Comparison of ENCODE assay signal across 1 cellular context in the genomic region with DNA sequence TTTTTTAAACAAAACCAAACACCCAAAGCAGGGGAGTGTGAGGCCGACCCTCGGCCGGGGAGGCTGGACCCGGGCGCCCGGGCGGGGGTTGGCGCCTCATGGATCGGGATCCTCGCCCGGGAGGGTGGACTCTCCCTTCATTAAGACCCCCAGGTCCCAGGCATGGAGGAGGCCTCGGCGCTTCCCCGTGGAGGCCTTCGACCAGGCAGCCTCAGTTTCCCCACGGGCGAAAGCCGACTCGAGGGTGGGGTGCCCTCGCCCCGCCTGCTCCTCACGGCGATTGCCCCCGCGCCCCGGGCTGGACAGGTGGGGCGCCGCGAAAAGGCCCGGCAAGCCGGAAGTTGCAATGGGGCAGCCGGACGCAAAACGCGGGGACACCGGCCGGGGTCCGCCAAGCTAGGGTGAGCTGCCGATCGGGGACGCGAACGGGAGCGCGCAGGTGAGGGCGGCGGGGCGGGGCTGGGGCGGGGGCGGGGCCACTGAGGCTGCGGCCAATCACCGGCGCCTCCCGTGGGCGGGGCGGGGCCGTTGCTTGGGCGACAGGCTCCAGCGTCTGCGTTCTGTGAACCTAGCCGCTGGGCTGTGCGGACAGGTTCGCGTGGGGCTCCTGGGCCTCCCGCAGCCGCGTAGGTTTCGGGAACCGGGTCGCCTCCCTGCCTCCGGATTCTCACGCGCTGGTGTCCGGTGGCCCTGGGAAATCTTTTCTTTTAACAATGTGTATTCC.
A peak's percentile ranks its signal among the peaks of the same experiment; 100 is the strongest.
TF ChIP-seq lines count a peak whose summit lies in the region.

No MANE protein-coding gene starts in this region.

TF ChIP-seq in HepG2, 621 proteins besides CTCF, POLR2A, EP300 and RAD21 (continued from another document and continues in another):
- TF ChIP-seq, protein P1, sequence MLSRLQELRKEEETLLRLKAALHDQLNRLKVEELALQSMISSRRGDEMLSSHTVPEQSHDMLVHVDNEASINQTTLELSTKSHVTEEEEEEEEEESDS (CRISPR knock-in tag; IDR thresholded peaks at IDR 0.05; ENCODE audit: borderline replicate concordance), result no peak
- TF ChIP-seq CHD4 (IDR thresholded peaks at IDR 0.05; ENCODE audit: borderline replicate concordance, low read length), result no peak
- TF ChIP-seq, protein P2, sequence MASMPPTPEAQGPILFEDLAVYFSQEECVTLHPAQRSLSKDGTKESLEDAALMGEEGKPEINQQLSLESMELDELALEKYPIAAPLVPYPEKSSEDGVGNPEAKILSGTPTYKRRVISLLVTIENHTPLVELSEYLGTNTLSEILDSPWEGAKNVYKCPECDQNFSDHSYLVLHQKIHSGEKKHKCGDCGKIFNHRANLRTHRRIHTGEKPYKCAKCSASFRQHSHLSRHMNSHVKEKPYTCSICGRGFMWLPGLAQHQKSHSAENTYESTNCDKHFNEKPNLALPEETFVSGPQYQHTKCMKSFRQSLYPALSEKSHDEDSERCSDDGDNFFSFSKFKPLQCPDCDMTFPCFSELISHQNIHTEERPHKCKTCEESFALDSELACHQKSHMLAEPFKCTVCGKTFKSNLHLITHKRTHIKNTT (CRISPR knock-in tag; IDR thresholded peaks at IDR 0.05), result no peak
- TF ChIP-seq, protein P3, sequence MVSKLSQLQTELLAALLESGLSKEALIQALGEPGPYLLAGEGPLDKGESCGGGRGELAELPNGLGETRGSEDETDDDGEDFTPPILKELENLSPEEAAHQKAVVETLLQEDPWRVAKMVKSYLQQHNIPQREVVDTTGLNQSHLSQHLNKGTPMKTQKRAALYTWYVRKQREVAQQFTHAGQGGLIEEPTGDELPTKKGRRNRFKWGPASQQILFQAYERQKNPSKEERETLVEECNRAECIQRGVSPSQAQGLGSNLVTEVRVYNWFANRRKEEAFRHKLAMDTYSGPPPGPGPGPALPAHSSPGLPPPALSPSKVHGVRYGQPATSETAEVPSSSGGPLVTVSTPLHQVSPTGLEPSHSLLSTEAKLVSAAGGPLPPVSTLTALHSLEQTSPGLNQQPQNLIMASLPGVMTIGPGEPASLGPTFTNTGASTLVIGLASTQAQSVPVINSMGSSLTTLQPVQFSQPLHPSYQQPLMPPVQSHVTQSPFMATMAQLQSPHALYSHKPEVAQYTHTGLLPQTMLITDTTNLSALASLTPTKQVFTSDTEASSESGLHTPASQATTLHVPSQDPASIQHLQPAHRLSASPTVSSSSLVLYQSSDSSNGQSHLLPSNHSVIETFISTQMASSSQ (IDR thresholded peaks at IDR 0.05; ENCODE audit: low read depth), result no peak
- TF ChIP-seq, protein P3 (CRISPR knock-in tag; IDR thresholded peaks at IDR 0.05; ENCODE audit: borderline replicate concordance), result no peak
- TF ChIP-seq HNF4G (IDR thresholded peaks at IDR 0.05; ENCODE audit: borderline replicate concordance, low read depth, low read length), result peak; percentile 26; the same call in 1 of the 2 replicates
- 0 out of 2 replicates have a peak, but pooled peaks have one; percentile 45 for TF ChIP-seq HNF4G (CRISPR knock-in tag; IDR thresholded peaks at IDR 0.05; ENCODE audit: borderline replicate concordance, low read depth)
- peak; percentile 91 for TF ChIP-seq YEATS4 (CRISPR knock-in tag; IDR thresholded peaks at IDR 0.05; ENCODE audit: borderline replicate concordance)
- no peak for TF ChIP-seq ZNF709 (CRISPR knock-in tag; IDR thresholded peaks at IDR 0.05)
- no peak for TF ChIP-seq MAFF (IDR thresholded peaks at IDR 0.05; ENCODE audit: low read depth, low read length)
- TF ChIP-seq, protein P4, sequence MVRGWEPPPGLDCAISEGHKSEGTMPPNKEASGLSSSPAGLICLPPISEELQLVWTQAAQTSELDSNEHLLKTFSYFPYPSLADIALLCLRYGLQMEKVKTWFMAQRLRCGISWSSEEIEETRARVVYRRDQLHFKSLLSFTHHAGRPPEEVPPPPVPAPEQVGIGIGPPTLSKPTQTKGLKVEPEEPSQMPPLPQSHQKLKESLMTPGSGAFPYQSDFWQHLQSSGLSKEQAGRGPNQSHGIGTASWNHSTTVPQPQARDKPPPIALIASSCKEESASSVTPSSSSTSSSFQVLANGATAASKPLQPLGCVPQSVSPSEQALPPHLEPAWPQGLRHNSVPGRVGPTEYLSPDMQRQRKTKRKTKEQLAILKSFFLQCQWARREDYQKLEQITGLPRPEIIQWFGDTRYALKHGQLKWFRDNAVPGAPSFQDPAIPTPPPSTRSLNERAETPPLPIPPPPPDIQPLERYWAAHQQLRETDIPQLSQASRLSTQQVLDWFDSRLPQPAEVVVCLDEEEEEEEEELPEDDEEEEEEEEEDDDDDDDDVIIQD (CRISPR knock-in tag; IDR thresholded peaks at IDR 0.05; ENCODE audit: low read depth), result no peak
- TF ChIP-seq CREM (IDR thresholded peaks at IDR 0.05), result no peak
- TF ChIP-seq CREM (CRISPR knock-in tag; IDR thresholded peaks at IDR 0.05), result no peak
- no peak; the same call in 1 of the 2 replicates for TF ChIP-seq MIER2 (CRISPR knock-in tag; IDR thresholded peaks at IDR 0.05)
- peak; percentile 33; the same call in 1 of the 2 replicates for TF ChIP-seq ZFP37 (CRISPR knock-in tag; IDR thresholded peaks at IDR 0.05; ENCODE audit: borderline replicate concordance)
- TF ChIP-seq ZSCAN30 (CRISPR knock-in tag; IDR thresholded peaks at IDR 0.05), result no peak
- no peak for TF ChIP-seq SATB2 (CRISPR knock-in tag; IDR thresholded peaks at IDR 0.05)
- TF ChIP-seq POLR2AphosphoS5 (IDR thresholded peaks at IDR 0.05; ENCODE audit: low read depth, low read length), result peak; percentile 80
- no peak for TF ChIP-seq KLF9 (CRISPR knock-in tag; IDR thresholded peaks at IDR 0.05; ENCODE audit: low read depth)
- peak; percentile 46 for TF ChIP-seq RBM39 (IDR thresholded peaks at IDR 0.05; ENCODE audit: low read depth, low read length, poor library complexity, severe bottlenecking)
- TF ChIP-seq FOXM1 (CRISPR knock-in tag; IDR thresholded peaks at IDR 0.05), result no peak
- TF ChIP-seq, protein P5, sequence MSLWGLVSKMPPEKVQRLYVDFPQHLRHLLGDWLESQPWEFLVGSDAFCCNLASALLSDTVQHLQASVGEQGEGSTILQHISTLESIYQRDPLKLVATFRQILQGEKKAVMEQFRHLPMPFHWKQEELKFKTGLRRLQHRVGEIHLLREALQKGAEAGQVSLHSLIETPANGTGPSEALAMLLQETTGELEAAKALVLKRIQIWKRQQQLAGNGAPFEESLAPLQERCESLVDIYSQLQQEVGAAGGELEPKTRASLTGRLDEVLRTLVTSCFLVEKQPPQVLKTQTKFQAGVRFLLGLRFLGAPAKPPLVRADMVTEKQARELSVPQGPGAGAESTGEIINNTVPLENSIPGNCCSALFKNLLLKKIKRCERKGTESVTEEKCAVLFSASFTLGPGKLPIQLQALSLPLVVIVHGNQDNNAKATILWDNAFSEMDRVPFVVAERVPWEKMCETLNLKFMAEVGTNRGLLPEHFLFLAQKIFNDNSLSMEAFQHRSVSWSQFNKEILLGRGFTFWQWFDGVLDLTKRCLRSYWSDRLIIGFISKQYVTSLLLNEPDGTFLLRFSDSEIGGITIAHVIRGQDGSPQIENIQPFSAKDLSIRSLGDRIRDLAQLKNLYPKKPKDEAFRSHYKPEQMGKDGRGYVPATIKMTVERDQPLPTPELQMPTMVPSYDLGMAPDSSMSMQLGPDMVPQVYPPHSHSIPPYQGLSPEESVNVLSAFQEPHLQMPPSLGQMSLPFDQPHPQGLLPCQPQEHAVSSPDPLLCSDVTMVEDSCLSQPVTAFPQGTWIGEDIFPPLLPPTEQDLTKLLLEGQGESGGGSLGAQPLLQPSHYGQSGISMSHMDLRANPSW (CRISPR knock-in tag; IDR thresholded peaks at IDR 0.05; ENCODE audit: borderline replicate concordance), result 0 out of 2 replicates have a peak, but pooled peaks have one; percentile 33
- TF ChIP-seq GATA4 (IDR thresholded peaks at IDR 0.05; ENCODE audit: borderline replicate concordance, low read depth), result no peak
- 0 out of 2 replicates have a peak, but pooled peaks have one; percentile 30 for TF ChIP-seq SOX13 (IDR thresholded peaks at IDR 0.05)
- TF ChIP-seq SOX13 (CRISPR knock-in tag; conservative IDR thresholded peaks at IDR 0.05 in 1 of 2, IDR thresholded peaks at IDR 0.05 in 1 of 2), result peak in 1 of 2 experiments; percentile 23; a peak in 1 of 4 replicates
- TF ChIP-seq, protein P6, sequence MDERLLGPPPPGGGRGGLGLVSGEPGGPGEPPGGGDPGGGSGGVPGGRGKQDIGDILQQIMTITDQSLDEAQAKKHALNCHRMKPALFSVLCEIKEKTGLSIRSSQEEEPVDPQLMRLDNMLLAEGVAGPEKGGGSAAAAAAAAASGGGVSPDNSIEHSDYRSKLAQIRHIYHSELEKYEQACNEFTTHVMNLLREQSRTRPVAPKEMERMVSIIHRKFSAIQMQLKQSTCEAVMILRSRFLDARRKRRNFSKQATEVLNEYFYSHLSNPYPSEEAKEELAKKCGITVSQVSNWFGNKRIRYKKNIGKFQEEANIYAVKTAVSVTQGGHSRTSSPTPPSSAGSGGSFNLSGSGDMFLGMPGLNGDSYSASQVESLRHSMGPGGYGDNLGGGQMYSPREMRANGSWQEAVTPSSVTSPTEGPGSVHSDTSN (CRISPR knock-in tag; IDR thresholded peaks at IDR 0.05), result no peak
- no peak for TF ChIP-seq CC2D1A (CRISPR knock-in tag; IDR thresholded peaks at IDR 0.05)
- TF ChIP-seq ZNF564 (CRISPR knock-in tag; IDR thresholded peaks at IDR 0.05), result 0 out of 2 replicates have a peak, but pooled peaks have one; percentile 24
- TF ChIP-seq MEIS2 (CRISPR knock-in tag; IDR thresholded peaks at IDR 0.05), result no peak
- TF ChIP-seq, protein P7, sequence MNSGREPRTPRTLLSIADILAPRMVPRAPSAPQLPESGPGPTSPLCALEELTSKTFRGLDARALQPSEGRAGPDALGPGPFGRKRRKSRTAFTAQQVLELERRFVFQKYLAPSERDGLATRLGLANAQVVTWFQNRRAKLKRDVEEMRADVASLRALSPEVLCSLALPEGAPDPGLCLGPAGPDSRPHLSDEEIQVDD (CRISPR knock-in tag; IDR thresholded peaks at IDR 0.05; ENCODE audit: borderline replicate concordance), result no peak
- peak; percentile 79; the same call in 1 of the 2 replicates for TF ChIP-seq AHR (CRISPR knock-in tag; IDR thresholded peaks at IDR 0.05)
- no peak for TF ChIP-seq HNRNPH1 (optimal IDR thresholded peaks at IDR 0.05; ENCODE audit: low read depth, low read length)
- 0 out of 2 replicates have a peak, but pooled peaks have one; percentile 35 for TF ChIP-seq ZSCAN31 (CRISPR knock-in tag; IDR thresholded peaks at IDR 0.05; ENCODE audit: low read depth)
- 0 out of 2 replicates have a peak, but pooled peaks have one; percentile 8 for TF ChIP-seq NCOA2 (CRISPR knock-in tag; IDR thresholded peaks at IDR 0.05)
- TF ChIP-seq TBP (CRISPR knock-in tag; IDR thresholded peaks at IDR 0.05), result no peak
- TF ChIP-seq PHF21A (CRISPR knock-in tag; IDR thresholded peaks at IDR 0.05), result 0 out of 2 replicates have a peak, but pooled peaks have one; percentile 64
- no peak for TF ChIP-seq ZNF543 (CRISPR knock-in tag; IDR thresholded peaks at IDR 0.05)
- TF ChIP-seq FOXP1 (IDR thresholded peaks at IDR 0.05), result no peak
- TF ChIP-seq FOXP1 (CRISPR knock-in tag; IDR thresholded peaks at IDR 0.05), result no peak
- TF ChIP-seq ZNF768 (CRISPR knock-in tag; IDR thresholded peaks at IDR 0.05), result peak; percentile 82
- peak; percentile 47 for TF ChIP-seq HNF4A (CRISPR knock-in tag; IDR thresholded peaks at IDR 0.05)
- TF ChIP-seq CHCHD3 (CRISPR knock-in tag; IDR thresholded peaks at IDR 0.05), result no peak
- no peak for TF ChIP-seq SP140L (CRISPR knock-in tag; IDR thresholded peaks at IDR 0.05; ENCODE audit: borderline replicate concordance)
- no peak for TF ChIP-seq POLR2AphosphoS2 (IDR thresholded peaks at IDR 0.05; ENCODE audit: low read depth, low read length)
- no peak for TF ChIP-seq ZNF570 (CRISPR knock-in tag; IDR thresholded peaks at IDR 0.05; ENCODE audit: borderline replicate concordance)
- no peak for TF ChIP-seq FIP1L1 (IDR thresholded peaks at IDR 0.05; ENCODE audit: borderline replicate concordance, insufficient read depth, low read depth, low read length)
- TF ChIP-seq, protein P8, sequence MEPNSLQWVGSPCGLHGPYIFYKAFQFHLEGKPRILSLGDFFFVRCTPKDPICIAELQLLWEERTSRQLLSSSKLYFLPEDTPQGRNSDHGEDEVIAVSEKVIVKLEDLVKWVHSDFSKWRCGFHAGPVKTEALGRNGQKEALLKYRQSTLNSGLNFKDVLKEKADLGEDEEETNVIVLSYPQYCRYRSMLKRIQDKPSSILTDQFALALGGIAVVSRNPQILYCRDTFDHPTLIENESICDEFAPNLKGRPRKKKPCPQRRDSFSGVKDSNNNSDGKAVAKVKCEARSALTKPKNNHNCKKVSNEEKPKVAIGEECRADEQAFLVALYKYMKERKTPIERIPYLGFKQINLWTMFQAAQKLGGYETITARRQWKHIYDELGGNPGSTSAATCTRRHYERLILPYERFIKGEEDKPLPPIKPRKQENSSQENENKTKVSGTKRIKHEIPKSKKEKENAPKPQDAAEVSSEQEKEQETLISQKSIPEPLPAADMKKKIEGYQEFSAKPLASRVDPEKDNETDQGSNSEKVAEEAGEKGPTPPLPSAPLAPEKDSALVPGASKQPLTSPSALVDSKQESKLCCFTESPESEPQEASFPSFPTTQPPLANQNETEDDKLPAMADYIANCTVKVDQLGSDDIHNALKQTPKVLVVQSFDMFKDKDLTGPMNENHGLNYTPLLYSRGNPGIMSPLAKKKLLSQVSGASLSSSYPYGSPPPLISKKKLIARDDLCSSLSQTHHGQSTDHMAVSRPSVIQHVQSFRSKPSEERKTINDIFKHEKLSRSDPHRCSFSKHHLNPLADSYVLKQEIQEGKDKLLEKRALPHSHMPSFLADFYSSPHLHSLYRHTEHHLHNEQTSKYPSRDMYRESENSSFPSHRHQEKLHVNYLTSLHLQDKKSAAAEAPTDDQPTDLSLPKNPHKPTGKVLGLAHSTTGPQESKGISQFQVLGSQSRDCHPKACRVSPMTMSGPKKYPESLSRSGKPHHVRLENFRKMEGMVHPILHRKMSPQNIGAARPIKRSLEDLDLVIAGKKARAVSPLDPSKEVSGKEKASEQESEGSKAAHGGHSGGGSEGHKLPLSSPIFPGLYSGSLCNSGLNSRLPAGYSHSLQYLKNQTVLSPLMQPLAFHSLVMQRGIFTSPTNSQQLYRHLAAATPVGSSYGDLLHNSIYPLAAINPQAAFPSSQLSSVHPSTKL (CRISPR knock-in tag; IDR thresholded peaks at IDR 0.05), result peak; percentile 58; the same call in 1 of the 2 replicates
- no peak for TF ChIP-seq ZSCAN20 (CRISPR knock-in tag; IDR thresholded peaks at IDR 0.05; ENCODE audit: borderline replicate concordance)
- peak; percentile 62; the same call in 1 of the 2 replicates for TF ChIP-seq KAT7 (CRISPR knock-in tag; IDR thresholded peaks at IDR 0.05; ENCODE audit: borderline replicate concordance)
- TF ChIP-seq, protein P9, sequence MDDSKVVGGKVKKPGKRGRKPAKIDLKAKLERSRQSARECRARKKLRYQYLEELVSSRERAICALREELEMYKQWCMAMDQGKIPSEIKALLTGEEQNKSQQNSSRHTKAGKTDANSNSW (CRISPR knock-in tag; IDR thresholded peaks at IDR 0.05; ENCODE audit: borderline replicate concordance), result no peak
